23 cellular contexts compared by ENCODE assay signal in genomic region chr1:59149435-59149834, GRCh38.
"Had no signal": no experiment of that assay in that cellular context is flagged by ENCODE, and none has a peak within 500 bp of the region (broad histone marks: within the 10 kb centered on the region; RNA-seq: fewer than 3 reads in every experiment).

No MANE protein-coding gene starts in this region.

- FAIRE-seq: pancreas had no signal

- H3K4me1 ChIP-seq: pancreas had no signal

- H3K36me3 ChIP-seq: heart right ventricle, pancreas, tibial nerve, vagina had no signal

- H3K9me3 ChIP-seq: body of pancreas, heart right ventricle, pancreas, tibial nerve, vagina had no signal

- ATAC-seq: activated T-helper 17 cell treated with anti-CD3 and anti-CD28 coated beads, Interleukin-2, amount 50 U/mL, for 72 hours; body of pancreas; foreskin keratinocyte; heart right ventricle; left ventricle myocardium superior; natural killer cell; pancreas; stimulated activated naive CD8-positive, alpha-beta T cell treated with anti-CD3 and anti-CD28 coated beads, Interleukin-15, Interleukin-2, amounts not matched to agents 100 U/mL and 50 U/mL, for 24 hours; WTC11 had no signal

- DNase-seq: activated CD4-positive, alpha-beta memory T cell treated with anti-CD3 and anti-CD28 coated beads, Interleukin-2, amount 10 ng/mL, durations not matched to agents 7 days and 5 days; activated CD4-positive, alpha-beta T cell treated with anti-CD3 and anti-CD28 coated beads for 48 hours; activated naive CD4-positive, alpha-beta T cell; activated naive CD8-positive, alpha-beta T cell treated with anti-CD3 and anti-CD28 coated beads for 36 hours; activated T-cell treated with anti-CD3 and anti-CD28 coated beads, Interleukin-2, amount 50 U/mL, for 1 hour; amygdala; body of pancreas; dorsolateral prefrontal cortex; foreskin keratinocyte; heart right ventricle; immature natural killer cell; kidney glomerular epithelial cell; left ventricle myocardium superior; natural killer cell; pancreas; stimulated activated CD4-positive, alpha-beta T cell treated with anti-CD3 and anti-CD28 coated beads, Interleukin-12 subunit alpha, Interleukin-12 subunit beta, amount 100 ng/mL, for 4 hours; stimulated activated CD4-positive, alpha-beta T cell treated with anti-CD3 and anti-CD28 coated beads, Interleukin-2, amount 100 ng/mL, for 24 hours; stimulated activated naive CD8-positive, alpha-beta T cell treated with anti-CD3 and anti-CD28 coated beads, Interleukin-15, Interleukin-2, amounts not matched to agents 100 U/mL and 50 U/mL, for 24 hours; substantia nigra had no signal

- H3K27ac ChIP-seq: body of pancreas, foreskin keratinocyte, pancreas, vagina had no signal

- H3K4me3 ChIP-seq: body of pancreas, dorsolateral prefrontal cortex, heart right ventricle, pancreas, tibial nerve, vagina had no signal

- H3K27me3 ChIP-seq: body of pancreas, foreskin keratinocyte, heart right ventricle, pancreas, tibial nerve, vagina had no signal
